In the genomic region with DNA sequence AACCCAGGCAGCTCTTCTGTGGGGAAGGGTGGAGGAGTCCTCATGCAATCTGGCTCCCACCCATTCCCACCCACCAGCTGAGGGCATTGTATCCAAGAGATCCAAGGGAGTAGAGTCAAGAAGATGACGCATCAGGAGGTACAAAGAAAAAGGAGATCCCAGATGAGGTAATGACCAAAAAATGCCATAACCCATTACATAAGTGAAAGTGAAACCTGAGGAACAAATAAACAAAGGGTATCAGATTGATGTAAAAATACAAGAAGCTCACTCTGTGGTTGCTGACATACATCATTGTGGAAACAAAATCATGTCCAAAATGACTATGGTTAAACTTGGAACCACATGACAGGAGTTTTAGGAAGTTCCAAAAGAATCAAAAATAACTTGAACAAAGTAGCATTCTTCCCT, we compare ENCODE assay signal across 13 cellular contexts. TPM values are rescaled to one million over a fixed set of nuclear protein-coding genes. Genes with fewer than 3 reads are reported as not detected.
A peak's percentile ranks its signal among the peaks of the same experiment; 100 is the strongest.
DNase-seq lines count a peak whose midpoint lies in the region; ATAC-seq and TF ChIP-seq lines count a peak whose summit lies in the region.
"Had no signal": no experiment of that assay in that cellular context is flagged by ENCODE, and none has a peak within 500 bp of the region (broad histone marks: within the 10 kb centered on the region; RNA-seq: fewer than 3 reads in every experiment).

No MANE protein-coding gene starts in this region.

- DNase-seq in ELR (ENCODE audit: low read depth) (peak; percentile 95), MV-4-11 (lab: John Stamatoyannopoulos, UW) (peak; percentile 40), brain microvascular endothelial cell (peak; percentile 90), myocyte (ENCODE audit: low read depth) (peak; percentile 89), NCI-H146 (lab: John Stamatoyannopoulos, UW) (no peak), inferior parietal cortex (ENCODE audit: extremely low spot score) (no peak), SKM-1 (lab: John Stamatoyannopoulos, UW; ENCODE audit: unreplicated experiment) (no peak)
- DNase-seq: anterior cingulate cortex, DMS153, NCI-H187, nucleus accumbens had no signal

- peak overlapping the region; percentile 81 for H3K27ac ChIP-seq in brain microvascular endothelial cell

- in situ Hi-C loops in brain microvascular endothelial cell (cut with HindIII; ENCODE audit: low pct_ligation_motif_present, low sequenced_read_pairs), result no loop called here

- no peak overlapping the region for H3K4me3 ChIP-seq in brain microvascular endothelial cell (ENCODE audit: low read depth, low read length)

- TF ChIP-seq CTCF in brain microvascular endothelial cell (IDR thresholded peaks at IDR 0.05; ENCODE audit: low read depth, low read length, missing control alignments), result no peak

- ATAC-seq in HG03571 (IDR thresholded peaks at IDR 0.05; ENCODE audit: unreplicated experiment), result no peak
- ATAC-seq: stimulated activated memory B cell treated with anti-CD40 and anti-IgM and Interleukin-4, amounts not matched to agents 10 μg/mL and 1 μg/mL and 100 μg/mL, for 72 hours had no signal

- no peaks in the 10 kb centered on the region for H3K36me3 ChIP-seq in brain microvascular endothelial cell (replicated peaks)

- no peaks in the 10 kb centered on the region for H3K27me3 ChIP-seq in brain microvascular endothelial cell (replicated peaks)

RNA-seq across cellular contexts. Expression of gene CCN1, which starts 42.5 kb away (rescaled TPM):
- total RNA-seq in myocyte, result 11.9 and 12.5 TPM in 2 replicates
- polyA plus RNA-seq in myocyte (2012), result 296 TPM

Comparison
In these comparisons a context has a peak if more than half of its experiments do, and no peak if none do; other contexts are left out.
1. DNase-seq: peak in ELR (single experiment), MV-4-11 (single experiment), brain microvascular endothelial cell (single experiment) and myocyte (single experiment); none in NCI-H146 (single experiment), inferior parietal cortex (single experiment) and SKM-1 (single experiment).